Comparison of ENCODE assay signal across 26 cellular contexts in the genomic region with DNA sequence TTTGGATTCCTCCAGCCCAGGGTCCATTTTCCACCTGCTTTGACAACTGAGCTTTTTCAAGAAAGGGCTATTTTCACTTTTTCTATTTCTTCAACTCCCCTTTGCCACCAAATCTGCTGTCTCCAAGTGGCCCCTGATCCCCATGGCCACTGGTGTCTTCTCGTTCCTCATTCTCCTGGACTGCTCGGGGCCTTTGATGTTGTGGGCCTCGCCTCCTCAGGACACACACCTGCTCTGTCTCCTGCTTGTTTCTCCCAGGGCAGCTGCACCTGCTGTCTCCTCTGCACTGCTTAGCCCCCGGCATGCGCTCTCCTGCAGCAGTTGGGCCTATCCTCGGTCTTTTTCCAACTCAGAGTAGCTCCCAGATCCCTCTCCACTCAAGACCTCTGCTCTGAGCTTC. TPM values are rescaled to one million over a fixed set of nuclear protein-coding genes. Genes with fewer than 3 reads are reported as not detected.
DNase-seq lines count a peak whose midpoint lies in the region; ATAC-seq and TF ChIP-seq lines count a peak whose summit lies in the region.
"Had no signal": no experiment of that assay in that cellular context is flagged by ENCODE, and none has a peak within 500 bp of the region (broad histone marks: within the 10 kb centered on the region; RNA-seq: fewer than 3 reads in every experiment).

No MANE protein-coding gene starts in this region.

- intact Hi-C loops in left cardiac atrium (cut with DNase I): no loop called here

- no peak overlapping the region for H3K4me3 Mint-ChIP-seq in activated T-cell treated with anti-CD3 and anti-CD28 coated beads, Interleukin-2, amount 50 U/mL, for 24 hours
- H3K4me3 Mint-ChIP-seq in endodermal cell: no peak overlapping the region
- H3K4me3 Mint-ChIP-seq in stimulated activated memory B cell treated with anti-CD40 and anti-IgM and Interleukin-4, amounts not matched to agents 10 μg/mL and 1 μg/mL and 100 μg/mL, for 72 hours: peak overlapping the region; percentile 76
- H3K4me3 Mint-ChIP-seq: CD4-positive, alpha-beta T cell; naive thymus-derived CD8-positive, alpha-beta T cell had no signal

- H3K27me3 Mint-ChIP-seq in activated T-cell treated with anti-CD3 and anti-CD28 coated beads, Interleukin-2, amount 50 U/mL, for 24 hours: no peaks in the 10 kb centered on the region
- H3K27me3 Mint-ChIP-seq in endodermal cell (ENCODE audit: insufficient read depth): peaks cover 15% of the 10 kb centered on the region
- no peaks in the 10 kb centered on the region for H3K27me3 Mint-ChIP-seq in stimulated activated memory B cell treated with anti-CD40 and anti-IgM and Interleukin-4, amounts not matched to agents 10 μg/mL and 1 μg/mL and 100 μg/mL, for 72 hours
- H3K27me3 Mint-ChIP-seq: CD4-positive, alpha-beta T cell had no signal

- peaks cover 3% of the 10 kb centered on the region for H3K36me3 Mint-ChIP-seq in activated T-cell treated with anti-CD3 and anti-CD28 coated beads, Interleukin-2, amount 50 U/mL, for 24 hours (ENCODE audit: low read depth)
- H3K36me3 Mint-ChIP-seq in endodermal cell (ENCODE audit: low read depth): no peaks in the 10 kb centered on the region
- H3K36me3 Mint-ChIP-seq in stimulated activated memory B cell treated with anti-CD40 and anti-IgM and Interleukin-4, amounts not matched to agents 10 μg/mL and 1 μg/mL and 100 μg/mL, for 72 hours: peaks cover 2% of the 10 kb centered on the region
- H3K36me3 Mint-ChIP-seq: naive thymus-derived CD8-positive, alpha-beta T cell had no signal

- peaks cover 6% of the 10 kb centered on the region for H3K4me1 Mint-ChIP-seq in activated T-cell treated with anti-CD3 and anti-CD28 coated beads, Interleukin-2, amount 50 U/mL, for 24 hours (ENCODE audit: low read depth)
- H3K4me1 Mint-ChIP-seq in endodermal cell: no peaks in the 10 kb centered on the region
- H3K4me1 Mint-ChIP-seq in stimulated activated memory B cell treated with anti-CD40 and anti-IgM and Interleukin-4, amounts not matched to agents 10 μg/mL and 1 μg/mL and 100 μg/mL, for 72 hours: peaks cover 49% of the 10 kb centered on the region

- no peaks in the 10 kb centered on the region for H3K4me1 ChIP-seq in endodermal cell (ENCODE audit: control insufficient read depth, insufficient read depth, low read length)
- H3K4me1 ChIP-seq: foreskin keratinocyte had no signal

- TF ChIP-seq CTCF in endodermal cell (conservative IDR thresholded peaks at IDR 0.05): no peak

- no peaks in the 10 kb centered on the region for H3K9me3 ChIP-seq in endodermal cell (ENCODE audit: control insufficient read depth, low read length)
- H3K9me3 ChIP-seq: esophagus squamous epithelium, upper lobe of right lung had no signal

- H3K27ac Mint-ChIP-seq in activated T-cell treated with anti-CD3 and anti-CD28 coated beads, Interleukin-2, amount 50 U/mL, for 24 hours: no peak overlapping the region
- no peak overlapping the region for H3K27ac Mint-ChIP-seq in endodermal cell
- H3K27ac Mint-ChIP-seq in stimulated activated memory B cell treated with anti-CD40 and anti-IgM and Interleukin-4, amounts not matched to agents 10 μg/mL and 1 μg/mL and 100 μg/mL, for 72 hours: peak overlapping the region; percentile 69
- H3K27ac Mint-ChIP-seq: CD4-positive, alpha-beta T cell had no signal

- H3K27ac ChIP-seq in endodermal cell (ENCODE audit: low read depth, low read length): no peak overlapping the region
- H3K27ac ChIP-seq: dorsolateral prefrontal cortex, esophagus squamous epithelium, foreskin keratinocyte, upper lobe of right lung had no signal

- no peak overlapping the region for H3K4me3 ChIP-seq in endodermal cell (ENCODE audit: low read length)
- H3K4me3 ChIP-seq: dorsolateral prefrontal cortex, esophagus squamous epithelium, upper lobe of right lung had no signal

- peak; percentile 11 for DNase-seq in activated T-cell treated with anti-CD3 and anti-CD28 coated beads, Interleukin-2, amount 50 U/mL, for 24 hours
- DNase-seq in activated T-cell treated with anti-CD3 and anti-CD28 coated beads for 4 hours (no peak), NCI-H510A (lab: John Stamatoyannopoulos, UW) (peak; percentile 35), endodermal cell (peak; percentile 36), NCI-H82 treated with DMSO at 0.1 percent for 48 hours (lab: John Stamatoyannopoulos, UW; ENCODE audit: unreplicated experiment) (no peak), left cardiac atrium (no peak)
- DNase-seq: 8988T; activated CD4-positive, CD25-positive, alpha-beta regulatory T cell; activated gamma-delta T cell treated with Interleukin-2 at 50 U/mL for 16 hours; activated T-cell treated with anti-CD3 and anti-CD28 coated beads, Interleukin-2, amount 50 U/mL, for 48 hours; CD4-positive, alpha-beta T cell; cerebellar nuclear complex; DMS 273 treated with DMSO at 0.1 percent for 48 hours; dorsolateral prefrontal cortex; esophagus squamous epithelium; foreskin keratinocyte; midbrain; naive thymus-derived CD8-positive, alpha-beta T cell; NCI-H1436 treated with DMSO at 0.1 percent for 48 hours; NCI-H446 treated with DMSO at 0.1 percent for 48 hours; OCI-M1; stimulated activated naive CD4-positive, alpha-beta T cell; upper lobe of right lung had no signal

- WGBS in endodermal cell (ENCODE audit: insufficient coverage in 1 of 2, insufficient read length in 1 of 2), 2 experiments: 84 to 91% methylated on average over 6 of the region's 6 CpGs

- no peak overlapping the region for H3K9ac ChIP-seq in endodermal cell (ENCODE audit: extremely low read depth, low read length, poor library complexity, severe bottlenecking)

- no peak for ATAC-seq in stimulated activated memory B cell treated with anti-CD40 and anti-IgM and Interleukin-4, amounts not matched to agents 10 μg/mL and 1 μg/mL and 100 μg/mL, for 72 hours
- ATAC-seq in GM21619 (IDR thresholded peaks at IDR 0.05; ENCODE audit: unreplicated experiment): no peak
- no peak for ATAC-seq in left cardiac atrium
- ATAC-seq: foreskin keratinocyte; HCT116; naive thymus-derived CD8-positive, alpha-beta T cell; upper lobe of right lung had no signal

- H3K36me3 ChIP-seq in endodermal cell (ENCODE audit: control insufficient read depth, insufficient read depth, low read length): no peaks in the 10 kb centered on the region
- H3K36me3 ChIP-seq: esophagus squamous epithelium, upper lobe of right lung had no signal

- H3K9me3 Mint-ChIP-seq in activated T-cell treated with anti-CD3 and anti-CD28 coated beads, Interleukin-2, amount 50 U/mL, for 24 hours: peaks cover 3% of the 10 kb centered on the region
- no peaks in the 10 kb centered on the region for H3K9me3 Mint-ChIP-seq in endodermal cell
- H3K9me3 Mint-ChIP-seq in stimulated activated memory B cell treated with anti-CD40 and anti-IgM and Interleukin-4, amounts not matched to agents 10 μg/mL and 1 μg/mL and 100 μg/mL, for 72 hours: no peaks in the 10 kb centered on the region
- H3K9me3 Mint-ChIP-seq: CD4-positive, alpha-beta T cell had no signal

- peaks cover 4% of the 10 kb centered on the region for H3K27me3 ChIP-seq in endodermal cell (ENCODE audit: control insufficient read depth, insufficient read depth, low read length, poor library complexity, severe bottlenecking)
- H3K27me3 ChIP-seq: dorsolateral prefrontal cortex, esophagus squamous epithelium, upper lobe of right lung had no signal

RNA-seq across cellular contexts. Expression of gene NANS, which starts 16.3 kb away (rescaled TPM):
- total RNA-seq in endodermal cell: 10 to 100 TPM; 46.2 to 50.4 TPM
- polyA plus RNA-seq in endodermal cell (2013, experiment 1 of 2): 37.3 TPM
- polyA plus RNA-seq in endodermal cell (2013, experiment 2 of 2): 34.0 TPM
- 10 to 100 TPM; 31.0 to 41.5 TPM for total RNA-seq in left cardiac atrium

RNA-seq across cellular contexts. Expression of gene ANP32B, which starts 57.1 kb away (rescaled TPM):
- 100 to 1,000 TPM; 155 to 191 TPM for total RNA-seq in endodermal cell
- 177 TPM for polyA plus RNA-seq in endodermal cell (2013, experiment 1 of 2)
- 173 TPM for polyA plus RNA-seq in endodermal cell (2013, experiment 2 of 2)
- 10 to 100 TPM; 55.2 to 70.2 TPM for total RNA-seq in left cardiac atrium

Comparison
In these comparisons a context has a peak if more than half of its experiments do, and no peak if none do; other contexts are left out.
1. DNase-seq: peak in activated T-cell treated with anti-CD3 and anti-CD28 coated beads, Interleukin-2, amount 50 U/mL, for 24 hours (single experiment), NCI-H510A (single experiment) and endodermal cell (single experiment); none in activated T-cell treated with anti-CD3 and anti-CD28 coated beads for 4 hours (single experiment), NCI-H82 treated with DMSO at 0.1 percent for 48 hours (single experiment) and left cardiac atrium (single experiment).